In genomic region chr1:77533660-77534295, GRCh38 we compare ENCODE assay signal across 8 cellular contexts.
DNase-seq lines count a peak whose midpoint lies in the region; ATAC-seq and TF ChIP-seq lines count a peak whose summit lies in the region.

No MANE protein-coding gene starts in this region.

- POLR2A ChIA-PET in RWPE1 (lab: Yijun Ruan, JAX; ENCODE audit: low non-redundant PET): no interaction called here

- ATAC-seq in HG02623 (IDR thresholded peaks at IDR 0.05; ENCODE audit: unreplicated experiment): no peak

- DNase-seq in GM10266 (ENCODE audit: extremely low spot score) (peak; percentile 73), HS-5 (ENCODE audit: low read depth) (peak; percentile 67), RWPE1 (ENCODE audit: low spot score) (peak; percentile 59), foreskin fibroblast (peak; percentile 66 to 91), osteoblast (ENCODE audit: insufficient read length, low spot score, missing footprints) (peak; percentile 92), thyroid gland (peak; percentile 43 to 62)
- DNase-seq in activated effector memory CD4-positive, alpha-beta T cell treated with Interleukin-2 at 50 U/mL for 16 hours: peak; percentile 24

- peak overlapping the region; percentile 74 for H3K4me2 ChIP-seq in osteoblast (ENCODE audit: insufficient read depth, low read length)

- CTCF ChIA-PET in RWPE1 (lab: Yijun Ruan, JAX): interaction anchor here (0.6 to 0.9 kb wide), 14 partner anchors 10 to 1767 kb away, joined by 3 to 8 read pairs (median 3); no protein-coding TSS in a partner anchor

- H3K9me3 ChIP-seq in osteoblast (ENCODE audit: low read depth, low read length) (no peaks in the 10 kb centered on the region), thyroid gland (no peaks in the 10 kb centered on the region)

- H2AFZ ChIP-seq in osteoblast (ENCODE audit: low read length): peak overlapping the region; percentile 67

- H3K36me3 ChIP-seq in osteoblast (ENCODE audit: insufficient read depth, low read length): no peaks in the 10 kb centered on the region
- H3K36me3 ChIP-seq in thyroid gland: no peaks in the 10 kb centered on the region

- 36 to 39% methylated on average over 11 of the region's 11 CpGs for WGBS in thyroid gland, 2 donors

- intact Hi-C loops in thyroid gland (cut with DNase I): loop anchor here (10.0 kb wide), 1 partner anchor 379 kb away; no protein-coding TSS in a partner anchor

- H3K27ac ChIP-seq in RWPE1 (no peak overlapping the region), osteoblast (ENCODE audit: low read depth, low read length) (peak overlapping the region; percentile 46), thyroid gland (no peak overlapping the region)

- no peaks in the 10 kb centered on the region for H3K79me2 ChIP-seq in osteoblast (ENCODE audit: insufficient read depth, low read length)

- H3K27me3 ChIP-seq in osteoblast (ENCODE audit: insufficient read depth, low read length) (no peaks in the 10 kb centered on the region), thyroid gland (no peaks in the 10 kb centered on the region)

- H3K4me3 ChIP-seq in foreskin fibroblast (ENCODE audit: low read depth in 1 of 2, low read length in 2 of 2): no peak overlapping the region
- peak overlapping the region; percentile 17 for H3K4me3 ChIP-seq in osteoblast (ENCODE audit: insufficient read depth, low read length)
- no peak overlapping the region for H3K4me3 ChIP-seq in thyroid gland (replicated peaks in 1 of 3)

- TF ChIP-seq CTCF in GM10266 (IDR thresholded peaks at IDR 0.05; ENCODE audit: control insufficient read depth, insufficient read depth, low read depth, missing control alignments) (peak; percentile 76), RWPE1 (conservative IDR thresholded peaks at IDR 0.05; ENCODE audit: low read depth) (peak; percentile 82), foreskin fibroblast (IDR thresholded peaks at IDR 0.05; ENCODE audit: low read depth, low read length) (peak; percentile 73), osteoblast (IDR thresholded peaks at IDR 0.05; ENCODE audit: extremely low read depth, low read depth, low read length) (peak; percentile 86), thyroid gland (IDR thresholded peaks at IDR 0.05) (peak; percentile 41 to 85 (median 70))

- TF ChIP-seq POLR2A in thyroid gland (IDR thresholded peaks at IDR 0.05): no peak

- H4K20me1 ChIP-seq in osteoblast (ENCODE audit: insufficient read depth, low read length): no peaks in the 10 kb centered on the region

- H3K4me1 ChIP-seq in osteoblast (ENCODE audit: insufficient read depth, low read length) (peaks cover 42% of the 10 kb centered on the region), thyroid gland (peaks cover 5 to 6% of the 10 kb centered on the region in 2 donors)

Comparison
In these comparisons a context has a peak if more than half of its experiments do, and no peak if none do; other contexts are left out.
1. DNase-seq: peak in every context shown above with its lines; median percentile 92 in osteoblast; 78 in foreskin fibroblast; 73 in GM10266; 67 in HS-5; 59 in RWPE1; 52 in thyroid gland; 24 in activated effector memory CD4-positive, alpha-beta T cell treated with Interleukin-2 at 50 U/mL for 16 hours.